In the genomic region with DNA sequence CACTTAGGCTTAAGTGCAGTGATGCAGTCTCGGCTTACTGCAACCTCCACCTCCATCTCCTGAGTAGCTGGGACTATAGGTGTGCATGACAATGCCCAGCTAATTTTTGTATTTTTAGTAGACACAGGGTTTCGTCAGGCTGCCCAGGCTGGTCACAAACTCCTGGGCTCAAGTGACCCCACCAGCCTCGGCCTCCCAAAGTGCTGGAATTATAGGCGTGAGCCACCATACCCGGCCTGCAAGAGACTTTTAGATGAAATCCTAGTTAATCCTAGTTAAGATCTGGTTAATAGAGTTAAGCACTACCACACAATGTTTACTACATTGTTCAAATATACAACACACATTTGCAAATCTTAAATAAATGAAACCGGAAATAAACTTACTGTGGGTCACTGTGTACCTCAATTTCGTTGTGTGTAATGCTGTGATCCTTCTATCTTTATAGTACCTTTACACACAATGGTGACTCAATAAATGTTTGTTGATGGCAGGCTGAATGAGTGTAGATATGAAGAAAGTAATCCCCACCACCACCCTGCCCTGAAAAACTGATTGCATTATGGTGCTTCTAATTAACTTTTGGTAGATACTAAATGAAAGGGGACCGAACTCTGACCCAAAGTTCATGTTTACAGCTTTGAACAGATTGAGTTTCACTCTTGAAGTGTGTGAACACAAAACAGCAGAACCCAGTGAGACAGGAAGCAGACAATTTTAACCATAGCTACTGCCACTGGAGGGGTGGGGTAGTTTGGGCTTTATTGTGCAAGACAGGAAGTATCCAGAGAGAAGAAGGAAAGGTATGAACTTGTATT, we compare ENCODE assay signal across 1 cellular context.
TF ChIP-seq lines count a peak whose summit lies in the region.

No MANE protein-coding gene starts in this region.

TF ChIP-seq in IMR-90, 13 proteins besides CTCF, POLR2A, EP300 and RAD21:
- TF ChIP-seq RFX5 (IDR thresholded peaks at IDR 0.05; ENCODE audit: low read depth, low read length) (no peak), BHLHE40 (IDR thresholded peaks at IDR 0.05; ENCODE audit: low read depth, low read length) (no peak), MAZ (IDR thresholded peaks at IDR 0.05; ENCODE audit: borderline replicate concordance, low read depth, low read length) (no peak), CEBPB (IDR thresholded peaks at IDR 0.05; ENCODE audit: low read depth, low read length) (peak; percentile 93)
